15 cellular contexts compared by ENCODE assay signal in genomic region chr9:126452036-126452595, GRCh38.
"Had no signal": no experiment of that assay in that cellular context is flagged by ENCODE, and none has a peak within 500 bp of the region (broad histone marks: within the 10 kb centered on the region; RNA-seq: fewer than 3 reads in every experiment).

No MANE protein-coding gene starts in this region.

- H3K4me1 ChIP-seq: colonic mucosa, prostate gland, right lobe of liver had no signal

- ATAC-seq: heart right ventricle; naive thymus-derived CD4-positive, alpha-beta T cell; right lobe of liver had no signal

- H3K9me3 Mint-ChIP-seq: activated T-helper 1 cell treated with anti-CD3 and anti-CD28 coated beads, Interleukin-12 subunit alpha, Interleukin-12 subunit beta, Interleukin-2, Interleukin-4 antibody, amounts not matched to agents 30 ng/mL and 10 ng/mL and 1 ng/mL, durations not matched to agents 14 hours and 24 hours and 36 hours; naive thymus-derived CD4-positive, alpha-beta T cell had no signal

- H3K27ac ChIP-seq: cardiac muscle cell, colonic mucosa, heart right ventricle, prostate gland, right lobe of liver, suprapubic skin had no signal

- FAIRE-seq: astrocyte, frontal cortex had no signal

- H3K9me3 ChIP-seq: colonic mucosa, heart right ventricle, prostate gland, right lobe of liver, suprapubic skin had no signal

- H3K27me3 ChIP-seq: cardiac muscle cell, colonic mucosa, heart right ventricle, right lobe of liver, suprapubic skin had no signal

- H3K4me3 ChIP-seq: cardiac muscle cell, colonic mucosa, heart right ventricle, prostate gland, right lobe of liver, suprapubic skin had no signal

- DNase-seq: activated CD4-positive, alpha-beta T cell treated with anti-CD3 and anti-CD28 coated beads, Interleukin-2, amount 50 U/mL, for 4 hours; activated naive CD4-positive, alpha-beta T cell; colonic mucosa; effector CD8-positive, alpha-beta T cell; heart right ventricle; naive thymus-derived CD4-positive, alpha-beta T cell; stimulated activated CD4-positive, alpha-beta T cell treated with anti-CD3 and anti-CD28 coated beads, Interleukin-2, amount 100 ng/mL, for 24 hours; stimulated activated naive CD4-positive, alpha-beta T cell treated with Interleukin-2 at 50 U/mL for 16 hours had no signal

- H3K36me3 ChIP-seq: cardiac muscle cell, colonic mucosa, prostate gland, right lobe of liver had no signal

- H3K27ac Mint-ChIP-seq: activated T-helper 1 cell treated with anti-CD3 and anti-CD28 coated beads, Interleukin-12 subunit alpha, Interleukin-12 subunit beta, Interleukin-2, Interleukin-4 antibody, amounts not matched to agents 30 ng/mL and 10 ng/mL and 1 ng/mL, durations not matched to agents 14 hours and 24 hours and 36 hours; naive thymus-derived CD4-positive, alpha-beta T cell had no signal

- H3K4me3 Mint-ChIP-seq: activated T-helper 1 cell treated with anti-CD3 and anti-CD28 coated beads, Interleukin-12 subunit alpha, Interleukin-12 subunit beta, Interleukin-2, Interleukin-4 antibody, amounts not matched to agents 30 ng/mL and 10 ng/mL and 1 ng/mL, durations not matched to agents 14 hours and 24 hours and 36 hours; naive thymus-derived CD4-positive, alpha-beta T cell had no signal
